ENCODE assay signal across 1 cellular context in genomic region chr18:49162226-49162848, GRCh38.
TF ChIP-seq lines count a peak whose summit lies in the region.

No MANE protein-coding gene starts in this region.

TF ChIP-seq in IMR-90, 13 proteins besides CTCF, POLR2A, EP300 and RAD21 (continued from another document):
- no peak for TF ChIP-seq USF2 (IDR thresholded peaks at IDR 0.05; ENCODE audit: low read depth, low read length)
TF ChIP-seq in IMR-90: peak in this region for 0.
